In genomic region chr6:30618270-30618787, GRCh38 we compare ENCODE assay signal across 8 cellular contexts. TPM values are rescaled to one million over a fixed set of nuclear protein-coding genes. Genes with fewer than 3 reads are reported as not detected.
DNase-seq lines count a peak whose midpoint lies in the region; ATAC-seq and TF ChIP-seq lines count a peak whose summit lies in the region.

No MANE protein-coding gene starts in this region.

- peaks cover 0 to 4% (median 0%) of the 10 kb centered on the region in 7 donors for H3K9me3 Mint-ChIP-seq in naive B cell

- peaks cover 22 to 30% of the 10 kb centered on the region in 2 donors for H3K36me3 Mint-ChIP-seq in naive B cell

- no peaks in the 10 kb centered on the region for H3K27me3 ChIP-seq in BLaER1

- peak overlapping the region; percentile 98 for H3K27ac ChIP-seq in BLaER1
- peak overlapping the region; percentile 95 for H3K27ac ChIP-seq in KOPT-K1 (ENCODE audit: low read depth, low read length, poor library complexity, severe bottlenecking)

- peaks cover 14% of the 10 kb centered on the region for H4K20me1 ChIP-seq in BLaER1

- H3K36me3 ChIP-seq in BLaER1 (peaks cover 59% of the 10 kb centered on the region), KOPT-K1 (ENCODE audit: insufficient read depth, low read length) (peaks cover 65% of the 10 kb centered on the region)

- peaks cover 28% of the 10 kb centered on the region for H3K4me1 ChIP-seq in BLaER1

- H3K4me3 ChIP-seq in BLaER1 (peak overlapping the region; percentile 76), choroid plexus epithelial cell (ENCODE audit: low read depth, low read length) (peak overlapping the region; percentile 72)

- H3K27me3 Mint-ChIP-seq in naive B cell = no peaks in the 10 kb centered on the region

- H3K4me1 Mint-ChIP-seq in naive B cell = peaks cover 26 to 32% (median 29%) of the 10 kb centered on the region in 3 donors

- peak; percentile 25 for DNase-seq in choroid plexus epithelial cell (ENCODE audit: low read depth)
- DNase-seq in naive B cell = no peak
- DNase-seq in Ammon's horn (ENCODE audit: low spot score) = no peak
- DNase-seq in SKM-1 treated with dmso at 0.1 percent for 144 hours (lab: John Stamatoyannopoulos, UW; ENCODE audit: unreplicated experiment) = no peak
- no peak for DNase-seq in NCI-H446 (lab: John Stamatoyannopoulos, UW)
- no peak for DNase-seq in AG08395 (ENCODE audit: low spot score)

- H3K9ac ChIP-seq in BLaER1 = peak overlapping the region; percentile 99

- ATAC-seq in naive B cell (ENCODE audit: low read depth in 2 of 2) = no peak

- peak overlapping the region; percentile 99 to 100 (median 100) for H3K27ac Mint-ChIP-seq in naive B cell

- H3K9me3 ChIP-seq in BLaER1 = no peaks in the 10 kb centered on the region
- H3K9me3 ChIP-seq in KOPT-K1 (ENCODE audit: insufficient read depth, low read length, poor library complexity, severe bottlenecking) = no peaks in the 10 kb centered on the region

- H3K4me3 Mint-ChIP-seq in naive B cell = peak overlapping the region; percentile 94 to 100 (median 98)

- TF ChIP-seq CTCF in choroid plexus epithelial cell (conservative IDR thresholded peaks at IDR 0.05; ENCODE audit: low read depth, low read length) = no peak

- peak overlapping the region; percentile 93 for H3K4me2 ChIP-seq in BLaER1

RNA-seq across cellular contexts. Expression of gene MRPS18B, which starts 0.7 kb away (rescaled TPM):
- 100 to 1,000 TPM; 101 to 221 (median 142) TPM for polyA plus RNA-seq in naive B cell (ENCODE audit: low read depth in 6 of 6)

RNA-seq across cellular contexts. Expression of gene PPP1R10, which starts 1.3 kb away (rescaled TPM):
- 10 to 100 TPM in 5 of 6 donors, 1 to 10 TPM in 1; 7.8 to 27.9 (median 25.9) TPM for polyA plus RNA-seq in naive B cell (ENCODE audit: low read depth in 6 of 6)

RNA-seq across cellular contexts. Expression of gene ATAT1, which starts 8.3 kb away (rescaled TPM):
- 1 to 10 TPM in 5 of 6 donors, under 1 TPM in 1; 0.79 to 4.1 (median 2.0) TPM for polyA plus RNA-seq in naive B cell (ENCODE audit: low read depth in 6 of 6)

RNA-seq across cellular contexts. Expression of gene C6orf136, which starts 28.6 kb away (rescaled TPM):
- 10 to 100 TPM in 4 of 6 donors, 1 to 10 TPM in 2; 8.1 to 15.5 (median 12.2) TPM for polyA plus RNA-seq in naive B cell (ENCODE audit: low read depth in 6 of 6)

RNA-seq across cellular contexts. Expression of gene ABCF1, which starts 47.1 kb away (rescaled TPM):
- polyA plus RNA-seq in naive B cell (ENCODE audit: low read depth in 6 of 6) = 10 to 100 TPM; 11.5 to 31.0 (median 19.3) TPM
